Comparison of ENCODE assay signal across 1 cellular context in genomic region chr5:180818275-180818674, GRCh38.
TF ChIP-seq lines count a peak whose summit lies in the region.

No MANE protein-coding gene starts in this region.

TF ChIP-seq in K562, 482 proteins besides CTCF, POLR2A, EP300 and RAD21 (continued from another document):
- TF ChIP-seq NR0B1 (IDR thresholded peaks at IDR 0.05; ENCODE audit: partially characterized antibody) (no peak), HDAC3 (IDR thresholded peaks at IDR 0.05; ENCODE audit: borderline replicate concordance, partially characterized antibody) (no peak), PHF20 (IDR thresholded peaks at IDR 0.05; ENCODE audit: partially characterized antibody) (no peak), ZNF79 (CRISPR knock-in tag; IDR thresholded peaks at IDR 0.05; ENCODE audit: low read depth) (no peak), PTBP1 (IDR thresholded peaks at IDR 0.05; ENCODE audit: low read depth, low read length) (no peak), ILF3 (IDR thresholded peaks at IDR 0.05; ENCODE audit: borderline replicate concordance) (no peak), SIX5 (IDR thresholded peaks at IDR 0.05; ENCODE audit: borderline replicate concordance in 1 of 2, insufficient read depth in 1 of 2, low read depth in 1 of 2, low read length in 2 of 2) (no peak), ELK3 (CRISPR knock-in tag; IDR thresholded peaks at IDR 0.05) (no peak), CREB3L1 (IDR thresholded peaks at IDR 0.05; ENCODE audit: borderline replicate concordance, low read depth) (no peak), ZNF76 (CRISPR knock-in tag; IDR thresholded peaks at IDR 0.05; ENCODE audit: borderline replicate concordance) (no peak), ETS2 (tag; IDR thresholded peaks at IDR 0.05; ENCODE audit: borderline replicate concordance, poor library complexity, severe bottlenecking) (no peak), HNRNPUL1 (IDR thresholded peaks at IDR 0.05; ENCODE audit: low read length) (no peak)
- TF ChIP-seq, protein P1, sequence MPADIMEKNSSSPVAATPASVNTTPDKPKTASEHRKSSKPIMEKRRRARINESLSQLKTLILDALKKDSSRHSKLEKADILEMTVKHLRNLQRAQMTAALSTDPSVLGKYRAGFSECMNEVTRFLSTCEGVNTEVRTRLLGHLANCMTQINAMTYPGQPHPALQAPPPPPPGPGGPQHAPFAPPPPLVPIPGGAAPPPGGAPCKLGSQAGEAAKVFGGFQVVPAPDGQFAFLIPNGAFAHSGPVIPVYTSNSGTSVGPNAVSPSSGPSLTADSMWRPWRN (IDR thresholded peaks at IDR 0.05; ENCODE audit: low read depth) = no peak
TF ChIP-seq in K562: peak in this region for 0.
